ENCODE assay signal across 8 cellular contexts in the genomic region with DNA sequence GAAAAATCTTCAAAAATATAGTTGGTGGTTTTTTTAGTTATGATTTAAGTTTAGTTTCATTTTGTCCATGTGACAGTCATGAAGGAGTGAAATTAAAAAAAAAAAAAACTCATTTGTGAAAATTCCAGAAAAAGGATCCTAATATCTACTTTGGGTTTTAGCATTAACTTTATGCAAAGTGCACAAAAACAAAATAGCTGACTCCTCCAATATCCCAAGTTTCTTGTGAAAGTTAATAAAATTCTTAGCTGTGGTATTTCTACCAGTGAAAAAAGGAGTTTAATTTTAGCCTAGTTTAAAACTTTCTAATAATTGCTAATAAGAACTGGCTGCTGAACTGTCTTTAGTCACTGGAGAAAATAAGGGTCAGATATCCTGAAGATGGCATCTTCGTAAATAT.
"Had no signal": no experiment of that assay in that cellular context is flagged by ENCODE, and none has a peak within 500 bp of the region (broad histone marks: within the 10 kb centered on the region; RNA-seq: fewer than 3 reads in every experiment).

No MANE protein-coding gene starts in this region.

- H3K36me3 ChIP-seq: HAP-1 had no signal

- H3K4me3 ChIP-seq: GM23248, HAP-1 had no signal

- H3K9ac ChIP-seq: GM23248, KMS-11 had no signal

- H2AFZ ChIP-seq: GM23248 had no signal

- H3K4me2 ChIP-seq: KMS-11 had no signal

- H3K9me3 ChIP-seq: HAP-1 had no signal

- ATAC-seq: HCT116 had no signal

- H3K27ac ChIP-seq: GM23248, KMS-11 had no signal

- DNase-seq: GM23248, GOT3, H7, HFFc6, KBM-7 had no signal
